Comparison of ENCODE assay signal across 17 cellular contexts in the genomic region with DNA sequence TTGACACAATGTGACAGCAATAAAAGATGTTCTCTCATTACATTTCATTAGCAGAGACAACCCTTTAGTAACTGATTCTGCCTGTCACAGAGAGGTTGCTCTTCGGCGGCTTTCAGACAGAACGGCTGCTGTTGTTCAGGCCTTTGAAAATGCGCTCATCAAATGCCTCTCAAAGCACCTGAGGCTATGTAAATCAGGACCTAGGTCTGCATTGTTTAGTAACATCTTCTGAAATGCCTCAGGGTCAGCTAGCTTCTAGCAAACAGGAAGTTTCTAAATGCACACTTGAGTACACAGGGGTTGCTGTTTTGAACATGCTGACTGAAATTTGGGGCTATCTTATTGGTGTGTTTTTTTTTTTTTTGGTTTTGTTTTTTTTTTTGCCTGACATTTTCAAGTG.
"Had no signal": no experiment of that assay in that cellular context is flagged by ENCODE, and none has a peak within 500 bp of the region (broad histone marks: within the 10 kb centered on the region; RNA-seq: fewer than 3 reads in every experiment).

No MANE protein-coding gene starts in this region.

- H3K27ac ChIP-seq: adrenal gland, colonic mucosa, epithelial cell of prostate, hepatocyte, left lung, sigmoid colon, suprapubic skin, upper lobe of right lung had no signal

- H3K4me1 ChIP-seq: adrenal gland, colonic mucosa, left lung, sigmoid colon, suprapubic skin, upper lobe of right lung had no signal

- H3K9me3 ChIP-seq: adrenal gland, colonic mucosa, sigmoid colon, suprapubic skin, upper lobe of right lung had no signal

- H3K36me3 ChIP-seq: adrenal gland, colonic mucosa, left lung, sigmoid colon, suprapubic skin, upper lobe of right lung had no signal

- H2AFZ ChIP-seq: hepatocyte had no signal

- H3K27me3 ChIP-seq: adrenal gland, colonic mucosa, hepatocyte, left lung, sigmoid colon, suprapubic skin, upper lobe of right lung had no signal

- H3K4me2 ChIP-seq: hepatocyte had no signal

- H3K4me3 ChIP-seq: adrenal gland, colonic mucosa, hepatocyte, left lung, sigmoid colon, suprapubic skin, upper lobe of right lung had no signal

- ATAC-seq: left lung; stimulated activated naive CD8-positive, alpha-beta T cell treated with anti-CD3 and anti-CD28 coated beads, Interleukin-15, Interleukin-2, amounts not matched to agents 100 U/mL and 50 U/mL, for 24 hours; upper lobe of right lung had no signal

- H3K79me2 ChIP-seq: hepatocyte had no signal

- DNase-seq: activated B cell treated with CpG ODN at 0.5 μM for 24 hours; activated CD4-positive, alpha-beta T cell treated with anti-CD3 and anti-CD28 coated beads, Interleukin-2, amount 10 ng/mL, durations not matched to agents 7 days and 5 days; activated CD8-positive, alpha-beta memory T cell treated with anti-CD3 and anti-CD28 coated beads for 24 hours; activated naive CD4-positive, alpha-beta T cell treated with anti-CD3 and anti-CD28 coated beads, Interleukin-2, amount 10 ng/mL, durations not matched to agents 7 days and 5 days; adrenal gland; caudate nucleus; colonic mucosa; effector CD8-positive, alpha-beta T cell; left lung; nephron progenitor cell; sigmoid colon; stimulated activated CD4-positive, alpha-beta T cell treated with anti-CD3 and anti-CD28 coated beads, Interleukin-2, amount 100 ng/mL, for 48 hours; stimulated activated naive CD8-positive, alpha-beta T cell treated with anti-CD3 and anti-CD28 coated beads, Interleukin-15, Interleukin-2, amounts not matched to agents 100 U/mL and 50 U/mL, for 24 hours; upper lobe of right lung had no signal
